ENCODE assay signal across 7 cellular contexts in genomic region chr4:121541696-121542095, GRCh38.
"Had no signal": no experiment of that assay in that cellular context is flagged by ENCODE, and none has a peak within 500 bp of the region (broad histone marks: within the 10 kb centered on the region; RNA-seq: fewer than 3 reads in every experiment).

No MANE protein-coding gene starts in this region.

- H3K4me2 ChIP-seq: GM23338 had no signal

- H3K27ac Mint-ChIP-seq: GM23338, H9, IgD-negative memory B cell had no signal

- H3K4me3 Mint-ChIP-seq: GM23338, H9, IgD-negative memory B cell had no signal

- H3K4me1 Mint-ChIP-seq: GM23338, H9 had no signal

- H2AFZ ChIP-seq: GM23338 had no signal

- H3K9me3 Mint-ChIP-seq: H9 had no signal

- DNase-seq: H9, HCEC 1CT, KBM-7 had no signal

- H3K4me3 ChIP-seq: GM23338 had no signal

- H3K36me3 Mint-ChIP-seq: IgD-negative memory B cell had no signal

- ATAC-seq: GM23338, HepG2 had no signal

- H3K27ac ChIP-seq: HL-60 had no signal
